Comparison of ENCODE assay signal across 23 cellular contexts in genomic region chr9:68480807-68481206, GRCh38. TPM values are rescaled to one million over a fixed set of nuclear protein-coding genes. Genes with fewer than 3 reads are reported as not detected.
A peak's percentile ranks its signal among the peaks of the same experiment; 100 is the strongest.
DNase-seq lines count a peak whose midpoint lies in the region; ATAC-seq, FAIRE-seq and TF ChIP-seq lines count a peak whose summit lies in the region.
"Had no signal": no experiment of that assay in that cellular context is flagged by ENCODE, and none has a peak within 500 bp of the region (broad histone marks: within the 10 kb centered on the region; RNA-seq: fewer than 3 reads in every experiment).

No MANE protein-coding gene starts in this region.

- intact Hi-C loops in stomach (cut with DNase I; ENCODE audit: low total_unique reads) = no loop called here

- no peak overlapping the region for H3K9ac ChIP-seq in muscle layer of colon (ENCODE audit: low read length)

- DNase-seq in AG08396 (ENCODE audit: low spot score) = peak; percentile 8
- no peak for DNase-seq in stomach
- no peak for DNase-seq in NK-92 (lab: John Stamatoyannopoulos, UW; ENCODE audit: unreplicated experiment)
- no peak for DNase-seq in 8988T
- DNase-seq: BE2C, DMS53, EL, Kasumi-1, MG63, NCI-H1417, NCI-H187, NCI-H446, NCI-H526, PC-3, SHP77 had no signal

- FAIRE-seq in endometrium (lab: Jason Lieb, UNC) = peak; percentile 54
- FAIRE-seq: A204.1, D721Med, GM19239, H54 had no signal

- peak overlapping the region; percentile 77 for H3K27ac ChIP-seq in muscle layer of colon (ENCODE audit: low read depth, low read length)
- H3K27ac ChIP-seq in stomach = peak overlapping the region in 4 of 5 donors; percentile 11 to 52 (median 46)

- 41 to 51% (median 50%) methylated on average over 3 of the region's 3 CpGs for WGBS in stomach, 5 donors

- no peak for TF ChIP-seq CTCF in stomach (IDR thresholded peaks at IDR 0.05)

- H3K4me1 ChIP-seq in muscle layer of colon (ENCODE audit: insufficient read depth, low read length) (peaks cover 52% of the 10 kb centered on the region), stomach (peaks cover 0 to 36% (median 16%) of the 10 kb centered on the region in 4 donors)
- H3K4me1 ChIP-seq: BE2C had no signal

- no peak for TF ChIP-seq EP300 in stomach (IDR thresholded peaks at IDR 0.05)

- H3K36me3 ChIP-seq in muscle layer of colon (ENCODE audit: insufficient read depth, low read length) (peaks cover 30% of the 10 kb centered on the region), stomach (peaks cover 0 to 33% (median 19%) of the 10 kb centered on the region in 4 donors)
- H3K36me3 ChIP-seq: BE2C, MG63 had no signal

- no peak for TF ChIP-seq POLR2A in stomach (IDR thresholded peaks at IDR 0.05)

- ATAC-seq in HG02610 (IDR thresholded peaks at IDR 0.05; ENCODE audit: unreplicated experiment) = no peak
- ATAC-seq: PC-3 had no signal

- H3K27me3 ChIP-seq in muscle layer of colon (ENCODE audit: control insufficient read depth in 1 of 2, insufficient read depth in 2 of 2, low read length in 2 of 2) (no peaks in the 10 kb centered on the region), stomach (no peaks in the 10 kb centered on the region)
- H3K27me3 ChIP-seq: BE2C, MG63 had no signal

- no peaks in the 10 kb centered on the region for H3K9me3 ChIP-seq in muscle layer of colon (ENCODE audit: low read length)
- peaks cover 0 to 5% (median 0%) of the 10 kb centered on the region in 4 donors for H3K9me3 ChIP-seq in stomach
- H3K9me3 ChIP-seq: BE2C, MG63 had no signal

- no peak overlapping the region for H3K4me3 ChIP-seq in muscle layer of colon (ENCODE audit: low read depth in 1 of 2, low read length in 2 of 2)
- no peak overlapping the region for H3K4me3 ChIP-seq in stomach
- H3K4me3 ChIP-seq: MG63 had no signal

RNA-seq across cellular contexts. Expression of gene TMEM252, which starts 59.9 kb away (rescaled TPM):
- total RNA-seq in stomach = not detected
- not detected for polyA plus RNA-seq in stomach
- total RNA-seq: PC-3, RPMI7951 had no signal
